Comparison of ENCODE assay signal across 9 cellular contexts in genomic region chr18:47932170-47932569, GRCh38. TPM values are rescaled to one million over a fixed set of nuclear protein-coding genes. Genes with fewer than 3 reads are reported as not detected.
A peak's percentile ranks its signal among the peaks of the same experiment; 100 is the strongest.
DNase-seq lines count a peak whose midpoint lies in the region; ATAC-seq and TF ChIP-seq lines count a peak whose summit lies in the region.
"Had no signal": no experiment of that assay in that cellular context is flagged by ENCODE, and none has a peak within 500 bp of the region (broad histone marks: within the 10 kb centered on the region; RNA-seq: fewer than 3 reads in every experiment).

No MANE protein-coding gene starts in this region.

- H3K9ac ChIP-seq in NT2/D1 (ENCODE audit: insufficient read length, low read depth) (peak overlapping the region; percentile 46), trophoblast cell (ENCODE audit: low read length) (no peak overlapping the region)

- H3K36me3 ChIP-seq in DOHH2 (ENCODE audit: control insufficient read depth, low read length) (peaks cover 5% of the 10 kb centered on the region), NT2/D1 (ENCODE audit: insufficient read depth, insufficient read length, low read length) (no peaks in the 10 kb centered on the region), ectodermal cell (ENCODE audit: control insufficient read depth, insufficient read depth, low read length) (no peaks in the 10 kb centered on the region), trophoblast cell (ENCODE audit: control insufficient read depth in 1 of 2, insufficient read depth in 2 of 2, low read length in 2 of 2) (no peaks in the 10 kb centered on the region)
- H3K36me3 ChIP-seq: gastroesophageal sphincter had no signal

- H3K9me3 ChIP-seq in DOHH2 (ENCODE audit: control insufficient read depth, insufficient read depth, low read length) (no peaks in the 10 kb centered on the region), NT2/D1 (ENCODE audit: insufficient read depth, low read length) (no peaks in the 10 kb centered on the region), ectodermal cell (ENCODE audit: control insufficient read depth, low read length) (no peaks in the 10 kb centered on the region), trophoblast cell (ENCODE audit: insufficient read depth, low read depth, low read length) (no peaks in the 10 kb centered on the region)
- H3K9me3 ChIP-seq: gastroesophageal sphincter had no signal

- H3K27ac ChIP-seq in DOHH2 (ENCODE audit: low read depth, low read length) (peak overlapping the region; percentile 82), ectodermal cell (ENCODE audit: insufficient read depth, low read depth, low read length, poor library complexity, severe bottlenecking) (peak overlapping the region; percentile 97), trophoblast cell (ENCODE audit: low read depth, low read length) (no peak overlapping the region)

- no peak overlapping the region for H4K91ac ChIP-seq in trophoblast cell (ENCODE audit: low read depth, low read length)

- H2BK5ac ChIP-seq in trophoblast cell (ENCODE audit: low read depth, low read length, poor library complexity): no peak overlapping the region

- H3F3A ChIP-seq in DOHH2 (ENCODE audit: control insufficient read depth, insufficient read depth): peaks cover 10% of the 10 kb centered on the region

- WGBS in ectodermal cell, 2 experiments: 91 to 92% methylated on average over 9 of the region's 9 CpGs
- WGBS in trophoblast cell (ENCODE audit: extremely low coverage, insufficient coverage, insufficient read length): no CpG with 5 or more reads among the region's 9 CpGs

- H3K14ac ChIP-seq in trophoblast cell (ENCODE audit: low read length): no peak overlapping the region

- no peak overlapping the region for H2BK12ac ChIP-seq in trophoblast cell (ENCODE audit: low read length)

- no peak overlapping the region for H4K12ac ChIP-seq in trophoblast cell (ENCODE audit: low read depth, low read length)

- H2BK120ac ChIP-seq in trophoblast cell (ENCODE audit: insufficient read depth, low read length, poor library complexity): no peak overlapping the region

- H3K18ac ChIP-seq in trophoblast cell (ENCODE audit: low read length): no peak overlapping the region

- no peaks in the 10 kb centered on the region for H3K9me2 ChIP-seq in DOHH2 (replicated peaks; ENCODE audit: control insufficient read depth, low read length)

- H4K20me1 ChIP-seq in DOHH2 (ENCODE audit: control insufficient read depth, insufficient read depth, low read depth, low read length): peaks cover 10% of the 10 kb centered on the region; the same call in 1 of the 2 replicates

- H3K79me2 ChIP-seq in DOHH2 (ENCODE audit: control insufficient read depth, low read length) (peaks cover 31% of the 10 kb centered on the region), trophoblast cell (ENCODE audit: control insufficient read depth, insufficient read depth, low read length, poor library complexity) (peaks cover 5% of the 10 kb centered on the region)

- H3K4me3 ChIP-seq in DOHH2 (ENCODE audit: low read length) (peak overlapping the region; percentile 76), NT2/D1 (ENCODE audit: insufficient read length, low read depth) (peak overlapping the region; percentile 72), ectodermal cell (ENCODE audit: insufficient read depth, low read depth, low read length) (no peak overlapping the region), trophoblast cell (ENCODE audit: low read depth, low read length) (no peak overlapping the region)

- no peak overlapping the region for H2AK5ac ChIP-seq in trophoblast cell (ENCODE audit: low read length)

- no peak overlapping the region for H3K4ac ChIP-seq in trophoblast cell (ENCODE audit: low read depth, low read length)

- DNase-seq in NT2/D1 (ENCODE audit: low read depth, low spot score) (no peak), trophoblast cell (peak; percentile 2 to 25), NCI-H2196 (lab: John Stamatoyannopoulos, UW; ENCODE audit: unreplicated experiment) (no peak)
- DNase-seq in stimulated activated CD8-positive, alpha-beta memory T cell treated with anti-CD3 and anti-CD28 coated beads, Interleukin-4, amount 100 ng/mL, for 48 hours: no peak

- TF ChIP-seq CTCF in DOHH2 (IDR thresholded peaks at IDR 0.05; ENCODE audit: low read depth, low read length, poor library complexity, severe bottlenecking): no peak

- H3K27me3 ChIP-seq in DOHH2 (ENCODE audit: control insufficient read depth, low read length) (no peaks in the 10 kb centered on the region), NT2/D1 (ENCODE audit: insufficient read depth, insufficient read length) (no peaks in the 10 kb centered on the region), ectodermal cell (ENCODE audit: control insufficient read depth, insufficient read depth, low read length, poor library complexity, severe bottlenecking) (no peaks in the 10 kb centered on the region), trophoblast cell (ENCODE audit: insufficient read depth, low read length) (no peaks in the 10 kb centered on the region)
- H3K27me3 ChIP-seq: gastroesophageal sphincter had no signal

- H2AFZ ChIP-seq in trophoblast cell (ENCODE audit: insufficient read depth, low read length, poor library complexity): no peak overlapping the region

- H3K4me2 ChIP-seq in DOHH2 (ENCODE audit: low read length) (peak overlapping the region; percentile 63), trophoblast cell (ENCODE audit: low read length) (no peak overlapping the region)

- H4K8ac ChIP-seq in trophoblast cell (ENCODE audit: low read depth, low read length): no peak overlapping the region

- H3K4me1 ChIP-seq in DOHH2 (ENCODE audit: control insufficient read depth, low read length) (peaks cover 28% of the 10 kb centered on the region), NT2/D1 (ENCODE audit: insufficient read depth, insufficient read length) (peaks cover 2% of the 10 kb centered on the region), ectodermal cell (ENCODE audit: control insufficient read depth, insufficient read depth, low read length) (peaks cover 19% of the 10 kb centered on the region), trophoblast cell (ENCODE audit: control insufficient read depth in 1 of 2, insufficient read depth in 2 of 2, low read length in 2 of 2) (peaks cover 2 to 3% of the 10 kb centered on the region in 2 experiments)

- H3K79me1 ChIP-seq in trophoblast cell (ENCODE audit: low read length): peaks cover 13% of the 10 kb centered on the region

- no peak overlapping the region for H3K23ac ChIP-seq in trophoblast cell (ENCODE audit: low read length)

- ATAC-seq in GM21526 (IDR thresholded peaks at IDR 0.05; ENCODE audit: low FRiP score, unreplicated experiment) (no peak), GM19328 (IDR thresholded peaks at IDR 0.05; ENCODE audit: unreplicated experiment) (no peak)
- ATAC-seq: gastroesophageal sphincter had no signal

RNA-seq across cellular contexts. Expression of gene SMAD2, which starts 1.7 kb away (rescaled TPM):
- 82.0 TPM for polyA plus RNA-seq in ectodermal cell (2013, experiment 1 of 4)
- polyA plus RNA-seq in ectodermal cell (2013, experiment 2 of 4): 81.3 TPM
- 53.4 TPM for polyA plus RNA-seq in ectodermal cell (2013, experiment 3 of 4)
- 60.8 TPM for polyA plus RNA-seq in ectodermal cell (2013, experiment 4 of 4)
- 67.3 and 70.4 TPM in 2 replicates for polyA plus RNA-seq in trophoblast cell (2013)

Comparison
In these comparisons a context has a peak if more than half of its experiments do, and no peak if none do; other contexts are left out.
1. H3K4me3 ChIP-seq: peak in DOHH2 (single experiment) and NT2/D1 (single experiment); none in ectodermal cell (single experiment) and trophoblast cell (single experiment).
2. DNase-seq: peak in trophoblast cell (2 of 2); none in NT2/D1 (single experiment), stimulated activated CD8-positive, alpha-beta memory T cell treated with anti-CD3 and anti-CD28 coated beads, Interleukin-4, amount 100 ng/mL, for 48 hours (single experiment) and NCI-H2196 (single experiment).